ENCODE assay signal across 12 cellular contexts in the genomic region with DNA sequence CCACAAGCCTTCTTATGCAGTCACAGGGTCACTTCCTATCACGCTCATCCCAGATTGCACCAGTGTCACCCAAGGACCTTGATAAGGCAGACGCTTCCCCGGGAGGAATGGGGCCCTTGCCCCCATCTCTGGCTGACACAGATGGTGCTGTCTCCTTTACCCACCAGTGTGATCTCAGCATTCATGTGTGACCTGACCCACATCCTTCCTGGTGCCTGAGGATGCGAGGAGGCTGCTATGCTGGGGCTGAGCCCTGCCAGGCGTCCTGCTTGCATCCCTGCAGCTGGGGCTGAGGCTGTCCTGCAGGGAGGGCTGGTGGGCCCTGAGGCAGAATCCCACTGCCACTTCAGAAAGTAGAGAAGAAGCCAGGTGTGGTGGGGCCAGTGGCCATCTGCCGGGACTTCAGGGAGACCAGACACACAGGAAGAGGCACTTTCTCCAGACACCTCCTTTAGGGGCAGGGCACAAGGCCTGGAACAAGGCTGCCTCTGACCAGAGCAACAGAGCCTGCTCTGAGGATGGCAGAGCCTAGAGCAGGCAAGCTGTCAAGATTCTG. TPM values are rescaled to one million over a fixed set of nuclear protein-coding genes. Genes with fewer than 3 reads are reported as not detected.
DNase-seq lines count a peak whose midpoint lies in the region; ATAC-seq and TF ChIP-seq lines count a peak whose summit lies in the region.
"Had no signal": no experiment of that assay in that cellular context is flagged by ENCODE, and none has a peak within 500 bp of the region (broad histone marks: within the 10 kb centered on the region; RNA-seq: fewer than 3 reads in every experiment).

No MANE protein-coding gene starts in this region.

- BruUV-seq in A673 (replicated peaks; lab: Mats Ljungman, UMichigan) = no TSS peak

- no peak for TF ChIP-seq CTCF in A673 (conservative IDR thresholded peaks at IDR 0.05; ENCODE audit: low read depth, low read length)

- POLR2A ChIA-PET in A673 (lab: Charles Lee; ENCODE audit: low non-redundant PET) = no interaction called here

- DNase-seq in stimulated activated CD4-positive, alpha-beta T cell treated with anti-CD3 and anti-CD28 coated beads, Interleukin-4, amount 100 ng/mL, for 1 hour = peak; percentile 1
- DNase-seq in stimulated activated CD4-positive, alpha-beta T cell treated with anti-CD3 and anti-CD28 coated beads, Interleukin-2, amount 100 ng/mL, for 24 hours = no peak
- DNase-seq in left colon (peak; percentile 13 to 24), HuH-7.5 (ENCODE audit: low spot score) (no peak), A673 (ENCODE audit: low spot score) (no peak), SK-N-DZ (ENCODE audit: low spot score) (no peak), NCI-H1048 (lab: John Stamatoyannopoulos, UW) (no peak)
- DNase-seq: KG1; PC-3; stimulated activated naive CD4-positive, alpha-beta T cell treated with Interleukin-2 at 50 U/mL for 16 hours had no signal

- H3K27me3 Mint-ChIP-seq in activated T-helper 17 cell treated with anti-CD3 and anti-CD28 coated beads, Interleukin-2, amount 50 U/mL, for 72 hours = peaks cover 6% of the 10 kb centered on the region

- no peaks in the 10 kb centered on the region for H3K4me1 ChIP-seq in A673 (ENCODE audit: insufficient read depth, low read length, poor library complexity, severe bottlenecking)

- no peaks in the 10 kb centered on the region for H3K9me3 Mint-ChIP-seq in activated T-helper 17 cell treated with anti-CD3 and anti-CD28 coated beads, Interleukin-2, amount 50 U/mL, for 72 hours

- no peak overlapping the region for H3K4me3 ChIP-seq in A673 (ENCODE audit: low read depth, low read length, poor library complexity, severe bottlenecking)

- intact Hi-C loops in left colon (cut with DNase I, micrococcal nuclease) = no loop called here
- intact Hi-C loops in A673 (cut with micrococcal nuclease; ENCODE audit: unreplicated experiment) = no loop called here

- no peak overlapping the region for H3K27ac Mint-ChIP-seq in activated T-helper 17 cell treated with anti-CD3 and anti-CD28 coated beads, Interleukin-2, amount 50 U/mL, for 72 hours

- ATAC-seq in activated T-helper 17 cell treated with anti-CD3 and anti-CD28 coated beads, Interleukin-2, amount 50 U/mL, for 72 hours (replicated peaks) = peak; percentile 53
- ATAC-seq in left colon = no peak
- ATAC-seq: HCT116, PC-3 had no signal

- H3K4me3 Mint-ChIP-seq in activated T-helper 17 cell treated with anti-CD3 and anti-CD28 coated beads, Interleukin-2, amount 50 U/mL, for 72 hours = peak overlapping the region; percentile 28

- no peaks in the 10 kb centered on the region for H3K9me3 ChIP-seq in A673 (ENCODE audit: low read depth, low read length, poor library complexity, severe bottlenecking)

- no peak overlapping the region for H3K27ac ChIP-seq in A673 (ENCODE audit: low read depth, low read length, poor library complexity, severe bottlenecking)

- H3K36me3 Mint-ChIP-seq in activated T-helper 17 cell treated with anti-CD3 and anti-CD28 coated beads, Interleukin-2, amount 50 U/mL, for 72 hours (ENCODE audit: low read depth) = no peaks in the 10 kb centered on the region

- H3K27me3 ChIP-seq in A673 (replicated peaks; ENCODE audit: insufficient read depth, low read depth, low read length, poor library complexity) = peaks cover 38% of the 10 kb centered on the region

- H3K36me3 ChIP-seq in A673 (ENCODE audit: insufficient read depth, low read length, poor library complexity, severe bottlenecking) = no peaks in the 10 kb centered on the region

- CTCF ChIA-PET in A673 (lab: Charles Lee) = no interaction called here

- H3K4me1 Mint-ChIP-seq in activated T-helper 17 cell treated with anti-CD3 and anti-CD28 coated beads, Interleukin-2, amount 50 U/mL, for 72 hours = peaks cover 13% of the 10 kb centered on the region

RNA-seq across cellular contexts. Expression of a gene that starts 35.3 kb away (rescaled TPM):
- total RNA-seq in activated T-helper 17 cell treated with anti-CD3 and anti-CD28 coated beads, Interleukin-2, amount 50 U/mL, for 72 hours = 1 to 10 TPM; 2.1 to 2.5 TPM
- total RNA-seq in left colon = 1 to 10 TPM in 1 of 2 donors, under 1 TPM in 1; 0.47 to 2.7 TPM
- 0.35 TPM in 1 of 2 replicates, not detected in the other for total RNA-seq in A673 (2021)
- 0.12 TPM in 1 of 2 replicates, not detected in the other for polyA plus RNA-seq in SK-N-DZ (2014; cell fraction: cytosol; rRNA removed)
- 2.3 and 2.8 TPM in 2 replicates for polyA plus RNA-seq in SK-N-DZ (2014; cell fraction: nucleus; rRNA removed)
- total RNA-seq: PC-3 had no signal

Comparison
In these comparisons a context has a peak if more than half of its experiments do, and no peak if none do; other contexts are left out.
1. DNase-seq: peak in stimulated activated CD4-positive, alpha-beta T cell treated with anti-CD3 and anti-CD28 coated beads, Interleukin-4, amount 100 ng/mL, for 1 hour (single experiment) and left colon (2 of 2); none in stimulated activated CD4-positive, alpha-beta T cell treated with anti-CD3 and anti-CD28 coated beads, Interleukin-2, amount 100 ng/mL, for 24 hours (0 of 2), HuH-7.5 (single experiment), A673 (single experiment), SK-N-DZ (single experiment) and NCI-H1048 (single experiment).